ENCODE assay signal across 8 cellular contexts in the genomic region with DNA sequence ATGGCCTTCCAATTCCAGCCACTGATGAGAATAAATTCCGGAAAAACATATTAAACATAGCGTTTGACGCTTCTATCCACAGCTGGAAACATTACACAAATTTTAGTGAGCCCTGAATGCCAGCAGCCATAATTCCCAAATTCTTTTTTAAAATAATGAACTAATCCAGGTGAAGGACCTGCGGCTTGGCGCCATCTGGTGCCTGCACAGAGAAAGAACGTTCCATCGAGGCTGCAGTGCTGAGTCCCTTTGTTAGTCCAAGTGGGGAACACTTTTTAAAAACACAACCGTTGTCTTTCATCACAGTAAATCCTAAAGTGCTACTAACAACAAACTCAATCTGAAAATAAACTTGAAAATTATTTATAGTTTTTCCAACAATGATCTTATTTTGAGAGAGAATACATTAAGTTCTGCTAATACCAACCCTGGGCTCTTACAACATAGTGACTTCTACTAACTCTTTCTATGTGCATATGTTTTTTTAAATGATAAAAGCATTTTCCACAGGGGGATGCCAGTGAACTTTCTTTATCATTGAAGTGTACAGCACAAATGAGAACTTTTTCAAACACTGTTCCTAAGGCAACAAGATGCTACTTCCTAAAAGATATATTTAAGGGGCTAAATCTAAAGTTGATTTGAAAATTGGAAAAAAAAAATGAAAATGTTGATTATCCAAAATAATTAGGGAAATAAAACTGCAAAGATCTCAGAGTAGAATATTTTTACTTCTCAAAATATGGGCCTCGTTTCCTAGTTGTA.
DNase-seq lines count a peak whose midpoint lies in the region; ATAC-seq, FAIRE-seq and TF ChIP-seq lines count a peak whose summit lies in the region.

No MANE protein-coding gene starts in this region.

- H3K36me3 ChIP-seq in BE2C: no peaks in the 10 kb centered on the region
- H3K36me3 ChIP-seq in lung (ENCODE audit: control insufficient read depth in 2 of 2, insufficient read depth in 2 of 2, low read length in 2 of 2): no peaks in the 10 kb centered on the region
- H3K36me3 ChIP-seq in upper lobe of right lung: no peaks in the 10 kb centered on the region
- no peaks in the 10 kb centered on the region for H3K36me3 ChIP-seq in vagina

- no peaks in the 10 kb centered on the region for H3K4me1 ChIP-seq in BE2C
- peaks cover 0 to 6% of the 10 kb centered on the region in 2 donors for H3K4me1 ChIP-seq in lung (ENCODE audit: control insufficient read depth in 2 of 2, insufficient read depth in 2 of 2, low read length in 2 of 2)
- no peaks in the 10 kb centered on the region for H3K4me1 ChIP-seq in upper lobe of right lung
- H3K4me1 ChIP-seq in vagina: no peaks in the 10 kb centered on the region

- no peak for ATAC-seq in lung (ENCODE audit: insufficient read depth, low FRiP score)
- ATAC-seq in upper lobe of right lung: peak; percentile 67
- ATAC-seq in HG02840 (IDR thresholded peaks at IDR 0.05; ENCODE audit: low FRiP score, unreplicated experiment): no peak

- intact Hi-C loops in upper lobe of right lung (cut with DNase I): loop anchor here (10.0 kb wide), 1 partner anchor 659 kb away; a partner anchor contains a TSS
- intact Hi-C loops in vagina (cut with DNase I): no loop called here

- H3K4me3 ChIP-seq in BE2C (ENCODE audit: low read depth, low read length) (no peak overlapping the region), lung (no peak overlapping the region), upper lobe of right lung (no peak overlapping the region), vagina (no peak overlapping the region)

- no peak for TF ChIP-seq POLR2A in GM12892 (IDR thresholded peaks at IDR 0.05; ENCODE audit: low read depth, low read length)
- no peak for TF ChIP-seq POLR2A in vagina (IDR thresholded peaks at IDR 0.05)

- 17 to 19% methylated on average over 9 of the region's 9 CpGs for WGBS in lung, 2 donors

- peak; percentile 69 for FAIRE-seq in GM12892 (lab: Jason Lieb, UNC)

- H3K9me3 ChIP-seq in BE2C (no peaks in the 10 kb centered on the region), lung (ENCODE audit: control insufficient read depth in 2 of 2, insufficient read depth in 1 of 2, low read length in 1 of 2) (peaks cover 0 to 2% of the 10 kb centered on the region in 2 donors), upper lobe of right lung (no peaks in the 10 kb centered on the region), vagina (no peaks in the 10 kb centered on the region)

- H3K27ac ChIP-seq in lung (ENCODE audit: low read depth in 1 of 2, low read length in 1 of 2) (no peak overlapping the region), upper lobe of right lung (no peak overlapping the region), vagina (no peak overlapping the region)

- DNase-seq in BE2C (peak; percentile 42), GM12892 (ENCODE audit: insufficient read length) (no peak), NCI-H345 (lab: John Stamatoyannopoulos, UW) (peak; percentile 63), cerebellar cortex (ENCODE audit: low spot score) (peak; percentile 42), lung (ENCODE audit: low spot score) (no peak), upper lobe of right lung (no peak), vagina (ENCODE audit: extremely low spot score in 2 of 2) (no peak)

- peak; percentile 80 for TF ChIP-seq CTCF in BE2C (IDR thresholded peaks at IDR 0.05; ENCODE audit: low read depth, low read length)
- TF ChIP-seq CTCF in lung (IDR thresholded peaks at IDR 0.05; ENCODE audit: control extremely low read depth, extremely low read depth): peak; percentile 21
- TF ChIP-seq CTCF in upper lobe of right lung (IDR thresholded peaks at IDR 0.05): peak; percentile 59
- peak in 1 of 3 experiments; percentile 18 for TF ChIP-seq CTCF in vagina (IDR thresholded peaks at IDR 0.05)

- H3K27me3 ChIP-seq in BE2C (peaks cover 16% of the 10 kb centered on the region; the same call in 1 of the 2 replicates), lung (ENCODE audit: control insufficient read depth, insufficient read depth) (no peaks in the 10 kb centered on the region), upper lobe of right lung (no peaks in the 10 kb centered on the region), vagina (no peaks in the 10 kb centered on the region)

Comparison
In these comparisons a context has a peak if more than half of its experiments do, and no peak if none do; other contexts are left out.
1. DNase-seq: peak in BE2C (single experiment), NCI-H345 (single experiment) and cerebellar cortex (single experiment); none in GM12892 (single experiment), lung (single experiment), upper lobe of right lung (single experiment) and vagina (0 of 2).